ENCODE assay signal across 15 cellular contexts in the genomic region with DNA sequence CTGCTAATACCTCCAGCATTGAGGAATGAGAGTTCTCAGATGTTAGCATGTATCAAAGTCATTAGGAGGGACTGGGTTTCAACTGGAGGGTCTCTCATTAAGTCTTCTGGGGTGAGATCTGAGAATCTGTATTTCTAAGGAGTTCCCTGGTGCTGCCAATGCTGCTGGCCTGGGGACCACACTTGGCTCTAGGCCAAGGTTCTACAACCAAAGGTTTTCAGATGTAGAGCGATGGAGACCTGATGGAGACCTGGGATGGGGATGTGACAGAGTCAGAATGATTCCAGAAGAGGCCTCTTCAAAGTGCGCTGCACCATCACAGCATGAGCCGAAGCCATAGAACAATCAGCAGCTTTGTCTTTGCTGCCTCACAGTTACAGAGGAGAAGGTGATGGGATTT. TPM values are rescaled to one million over a fixed set of nuclear protein-coding genes. Genes with fewer than 3 reads are reported as not detected.
"Had no signal": no experiment of that assay in that cellular context is flagged by ENCODE, and none has a peak within 500 bp of the region (broad histone marks: within the 10 kb centered on the region; RNA-seq: fewer than 3 reads in every experiment).

No MANE protein-coding gene starts in this region.

- H3K9me3 Mint-ChIP-seq: activated CD8-positive, alpha-beta T cell treated with anti-CD3 and anti-CD28 coated beads for 36 hours; type B pancreatic cell had no signal

- H3K4me1 ChIP-seq: psoas muscle had no signal

- H3K4me3 Mint-ChIP-seq: activated CD8-positive, alpha-beta T cell treated with anti-CD3 and anti-CD28 coated beads for 36 hours; stimulated activated naive B cell treated with anti-CD40 and anti-IgM and Interleukin-4, amounts not matched to agents 10 μg/mL and 1 μg/mL and 100 μg/mL, for 72 hours; type B pancreatic cell had no signal

- H3K4me3 ChIP-seq: ascending aorta, esophagus muscularis mucosa, psoas muscle had no signal

- H3K36me3 ChIP-seq: ascending aorta, esophagus muscularis mucosa had no signal

- H3K27ac ChIP-seq: ascending aorta, esophagus muscularis mucosa, psoas muscle had no signal

- H3K27ac Mint-ChIP-seq: stimulated activated naive B cell treated with anti-CD40 and anti-IgM and Interleukin-4, amounts not matched to agents 10 μg/mL and 1 μg/mL and 100 μg/mL, for 72 hours; type B pancreatic cell had no signal

- H3K36me3 Mint-ChIP-seq: naive B cell; stimulated activated naive B cell treated with anti-CD40 and anti-IgM and Interleukin-4, amounts not matched to agents 10 μg/mL and 1 μg/mL and 100 μg/mL, for 72 hours; type B pancreatic cell had no signal

- H3K9me3 ChIP-seq: ascending aorta, esophagus muscularis mucosa, psoas muscle had no signal

- DNase-seq: activated CD8-positive, alpha-beta T cell treated with anti-CD3 and anti-CD28 coated beads for 36 hours; glutamatergic neuron; left cardiac atrium; naive B cell; occipital lobe; psoas muscle; stimulated activated CD4-positive, alpha-beta T cell treated with anti-CD3 and anti-CD28 coated beads, Interleukin-2, amount 100 ng/mL, for 24 hours; stimulated activated naive B cell treated with anti-CD40 and anti-IgM and Interleukin-4, amounts not matched to agents 10 μg/mL and 1 μg/mL and 100 μg/mL, for 72 hours; substantia nigra had no signal

- H3K27me3 ChIP-seq: ascending aorta had no signal

- ATAC-seq: activated CD8-positive, alpha-beta T cell treated with anti-CD3 and anti-CD28 coated beads for 36 hours; left cardiac atrium; psoas muscle; sciatic nerve; stimulated activated naive B cell treated with anti-CD40 and anti-IgM and Interleukin-4, amounts not matched to agents 10 μg/mL and 1 μg/mL and 100 μg/mL, for 72 hours had no signal

- FAIRE-seq: endometrium had no signal

RNA-seq across cellular contexts. Expression of gene ST8SIA6, which starts 27.2 kb away (rescaled TPM):
- total RNA-seq: activated CD8-positive, alpha-beta T cell treated with anti-CD3 and anti-CD28 coated beads for 36 hours; ascending aorta; fibroblast of villous mesenchyme had no signal
